Comparison of ENCODE assay signal across 3 cellular contexts in the genomic region with DNA sequence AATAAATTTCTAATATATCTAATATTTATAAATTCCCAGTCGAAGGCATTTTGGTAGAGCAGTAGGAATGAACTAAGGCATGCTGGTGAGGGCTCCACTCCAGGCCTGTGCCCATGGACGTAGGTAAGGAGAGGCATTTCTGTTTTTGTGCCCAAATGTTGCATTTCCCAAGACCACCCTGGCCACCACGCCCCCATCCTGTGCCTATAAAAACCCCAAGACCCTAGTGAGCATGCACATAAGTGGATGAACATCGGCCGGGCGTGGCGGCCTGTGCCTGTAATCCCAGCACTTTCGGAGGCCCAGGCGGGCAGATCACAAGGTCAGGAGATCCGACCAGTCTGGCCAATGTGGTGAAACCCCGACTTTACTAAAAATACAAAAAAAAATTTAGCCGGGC.
"Had no signal": no experiment of that assay in that cellular context is flagged by ENCODE, and none has a peak within 500 bp of the region (broad histone marks: within the 10 kb centered on the region; RNA-seq: fewer than 3 reads in every experiment).

No MANE protein-coding gene starts in this region.

- ATAC-seq: GM12878 had no signal

- H3K4me3 ChIP-seq: GM12878 had no signal

- DNase-seq: GDM1, GF-D8 had no signal
